ENCODE assay signal across 21 cellular contexts in the genomic region with DNA sequence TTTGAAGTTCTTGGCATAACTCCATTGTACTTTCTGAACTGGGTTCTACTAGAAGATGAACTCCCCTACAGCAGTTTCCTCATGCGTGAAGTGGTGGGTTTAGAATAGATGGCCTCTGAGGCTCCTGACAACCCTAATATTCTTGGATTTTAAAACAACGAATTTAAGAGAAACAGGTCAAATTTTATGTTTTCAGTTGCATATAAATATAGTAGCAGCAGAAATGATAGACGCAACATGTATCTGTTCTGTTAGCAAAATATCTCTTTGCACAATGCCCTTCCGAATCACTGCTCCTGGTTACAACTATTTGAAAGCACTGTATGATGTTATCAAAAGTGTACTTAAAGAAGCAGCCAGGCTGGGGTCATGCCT.
"Had no signal": no experiment of that assay in that cellular context is flagged by ENCODE, and none has a peak within 500 bp of the region (broad histone marks: within the 10 kb centered on the region; RNA-seq: fewer than 3 reads in every experiment).

No MANE protein-coding gene starts in this region.

- ATAC-seq: K562 had no signal

- DNase-seq: Kasumi-1, MM.1S, NCI-H1092 treated with DMSO at 0.1 percent for 48 hours, NCI-H1436, NCI-H187, NCI-H2029, NCI-H2081 treated with DMSO at 0.1 percent for 48 hours, NCI-H2171, NCI-H226, NCI-H446, NCI-H510A, NCI-H524 treated with DMSO at 0.1 percent for 48 hours, NCI-H69, NCI-H774, Right ventricle myocardium superior, RPMI8226, SIG-M5, SK-N-SH had no signal

- H3K4me3 ChIP-seq: K562 had no signal

- H3K27ac ChIP-seq: HL-60, KMS-11 had no signal
